Comparison of ENCODE assay signal across 1 cellular context in the genomic region with DNA sequence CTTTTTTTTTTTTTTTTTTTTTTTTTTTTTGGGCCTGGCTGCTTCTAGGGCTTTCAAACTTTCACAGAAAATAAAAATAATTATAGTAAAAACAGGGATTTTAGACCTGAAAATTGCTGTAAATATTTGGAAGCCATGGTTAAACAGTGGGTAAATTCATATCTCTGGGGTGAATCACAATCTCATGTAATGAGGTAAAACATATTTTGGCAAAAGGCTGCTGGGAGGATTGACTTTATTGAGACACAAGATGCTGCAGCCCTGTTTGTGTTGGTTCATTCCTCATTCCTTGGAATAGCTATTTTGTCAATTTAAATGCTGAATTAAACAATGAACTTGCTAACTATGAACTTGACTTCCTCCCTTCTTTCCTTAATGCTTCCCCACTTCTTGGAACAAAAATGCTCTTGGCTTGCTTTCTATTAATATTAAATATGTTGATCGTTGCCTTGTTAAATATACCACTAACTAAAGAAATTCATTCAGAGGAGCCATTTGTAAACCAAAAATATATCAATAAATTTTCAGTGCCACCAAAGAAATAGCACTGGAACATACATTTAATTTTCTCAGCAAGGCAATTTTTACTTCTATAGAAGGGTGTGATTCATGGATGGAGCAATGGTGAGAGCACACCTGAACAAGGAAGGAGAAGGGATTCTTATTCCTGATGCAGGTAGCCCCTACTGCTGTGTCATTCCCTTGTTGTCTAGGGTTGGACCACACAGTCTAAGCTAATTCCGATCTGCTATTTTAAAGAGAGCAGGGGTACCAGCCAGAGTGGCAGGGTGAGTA.
TF ChIP-seq lines count a peak whose summit lies in the region.

No MANE protein-coding gene starts in this region.

TF ChIP-seq in GM12878, 131 proteins besides CTCF, POLR2A, EP300 and RAD21:
- peak; percentile 75; the same call in 1 of the 2 replicates for TF ChIP-seq CBX5 (IDR thresholded peaks at IDR 0.05; ENCODE audit: low read depth)
- no peak for TF ChIP-seq CHD2 (IDR thresholded peaks at IDR 0.05; ENCODE audit: borderline replicate concordance, low read depth, low read length)
- no peak for TF ChIP-seq ZBTB40 (IDR thresholded peaks at IDR 0.05; ENCODE audit: borderline replicate concordance)
